8 cellular contexts compared by ENCODE assay signal in the genomic region with DNA sequence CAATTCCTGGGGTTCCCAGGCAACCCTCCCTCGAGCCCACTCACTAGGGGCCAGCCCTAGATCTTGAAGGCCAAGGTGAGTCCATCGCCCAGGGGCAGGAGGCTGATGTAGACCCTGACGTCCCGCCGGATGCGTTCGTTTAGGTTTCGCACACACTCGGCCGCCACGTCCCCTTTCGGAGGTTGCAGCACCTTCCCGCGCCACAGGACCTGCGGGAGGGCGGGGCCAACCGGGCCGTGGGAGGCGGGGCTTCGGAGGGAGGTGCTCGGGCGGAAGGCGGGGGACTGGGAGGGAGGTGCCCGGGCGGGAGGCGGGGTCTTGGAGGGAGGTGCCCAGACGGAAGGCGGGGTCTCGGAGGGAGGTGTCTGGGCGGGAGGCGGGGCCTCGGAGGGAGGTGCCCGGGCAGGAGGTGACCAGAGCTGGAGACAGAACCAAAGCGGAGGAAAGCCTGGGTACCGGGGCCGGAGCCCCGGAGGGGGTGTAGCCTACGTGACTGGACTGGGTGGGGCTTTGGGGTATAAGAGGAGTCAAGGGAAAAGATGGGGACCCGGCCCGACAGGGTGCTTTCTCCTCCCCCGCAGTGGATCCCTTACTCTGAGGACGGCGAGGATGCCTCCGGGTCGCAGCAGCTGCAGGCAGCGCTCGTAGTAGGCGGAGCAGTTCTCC. TPM values are rescaled to one million over a fixed set of nuclear protein-coding genes. Genes with fewer than 3 reads are reported as not detected.
DNase-seq lines count a peak whose midpoint lies in the region; ATAC-seq lines count a peak whose summit lies in the region.

No MANE protein-coding gene starts in this region.

- peak; percentile 49 for ATAC-seq in HG03066 (IDR thresholded peaks at IDR 0.05; ENCODE audit: low read depth, unreplicated experiment)

- DNase-seq in SKM-1 treated with dmso at 0.1 percent for 144 hours (lab: John Stamatoyannopoulos, UW; ENCODE audit: unreplicated experiment), result peak; percentile 13
- DNase-seq in SKM-1 (lab: John Stamatoyannopoulos, UW; ENCODE audit: unreplicated experiment), result no peak
- peak; percentile 90 for DNase-seq in NCI-H2227 (lab: John Stamatoyannopoulos, UW; ENCODE audit: unreplicated experiment)
- peak; percentile 98 for DNase-seq in activated CD4-positive, alpha-beta T cell treated with anti-CD3 and anti-CD28 coated beads for 24 hours (ENCODE audit: low read depth in 2 of 2)
- DNase-seq in cerebellum (ENCODE audit: low spot score), result peak; percentile 95
- DNase-seq in kidney glomerular epithelial cell (lab: John Stamatoyannopoulos, UW), result peak; percentile 86
- peak; percentile 97 to 99 for DNase-seq in stimulated activated CD4-positive, alpha-beta T cell treated with anti-CD3 and anti-CD28 coated beads, Interleukin-15, amount 100 ng/mL, for 48 hours (ENCODE audit: low read depth in 2 of 2)

RNA-seq across cellular contexts. Expression of a gene that starts 1.6 kb away (rescaled TPM):
- 13.8 TPM for total RNA-seq in cerebellum

RNA-seq across cellular contexts. Expression of a gene that starts 23.6 kb away (rescaled TPM):
- 88.6 TPM for total RNA-seq in cerebellum
